ENCODE assay signal across 11 cellular contexts in the genomic region with DNA sequence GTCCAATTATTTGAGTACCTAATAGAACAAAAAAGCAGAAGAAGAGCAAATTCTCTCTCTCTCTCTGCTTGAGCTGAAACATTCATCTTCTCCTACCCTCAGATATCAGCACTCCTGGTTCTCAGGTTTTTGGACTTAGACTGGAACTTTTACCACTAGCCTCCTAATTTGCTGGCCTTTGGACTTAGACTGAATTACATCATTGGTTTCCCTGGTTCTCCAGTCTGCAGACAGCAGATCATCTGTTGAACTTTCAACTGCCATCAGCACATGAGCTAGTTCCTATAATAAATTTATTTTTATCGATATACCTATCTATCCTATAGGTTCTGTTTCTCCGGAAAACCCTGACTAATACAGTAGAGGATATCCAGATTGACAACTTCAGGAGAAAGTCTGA.
"Had no signal": no experiment of that assay in that cellular context is flagged by ENCODE, and none has a peak within 500 bp of the region (broad histone marks: within the 10 kb centered on the region; RNA-seq: fewer than 3 reads in every experiment).

No MANE protein-coding gene starts in this region.

- H3K4me2 ChIP-seq: GM23338 had no signal

- H3K4me3 ChIP-seq: GM23248, GM23338, HAP-1 had no signal

- H2AFZ ChIP-seq: GM23338 had no signal

- DNase-seq: GM23248, GOT3, H7, H9, HCEC 1CT, HFFc6 had no signal

- H3K36me3 ChIP-seq: HAP-1 had no signal

- H3K9me3 ChIP-seq: HAP-1 had no signal

- H3K9ac ChIP-seq: GM23248 had no signal

- ATAC-seq: GM23338, HCT116 had no signal

- H3K4me1 ChIP-seq: HAP-1 had no signal

- FAIRE-seq: H1, H54 had no signal
